Comparison of ENCODE assay signal across 16 cellular contexts in the genomic region with DNA sequence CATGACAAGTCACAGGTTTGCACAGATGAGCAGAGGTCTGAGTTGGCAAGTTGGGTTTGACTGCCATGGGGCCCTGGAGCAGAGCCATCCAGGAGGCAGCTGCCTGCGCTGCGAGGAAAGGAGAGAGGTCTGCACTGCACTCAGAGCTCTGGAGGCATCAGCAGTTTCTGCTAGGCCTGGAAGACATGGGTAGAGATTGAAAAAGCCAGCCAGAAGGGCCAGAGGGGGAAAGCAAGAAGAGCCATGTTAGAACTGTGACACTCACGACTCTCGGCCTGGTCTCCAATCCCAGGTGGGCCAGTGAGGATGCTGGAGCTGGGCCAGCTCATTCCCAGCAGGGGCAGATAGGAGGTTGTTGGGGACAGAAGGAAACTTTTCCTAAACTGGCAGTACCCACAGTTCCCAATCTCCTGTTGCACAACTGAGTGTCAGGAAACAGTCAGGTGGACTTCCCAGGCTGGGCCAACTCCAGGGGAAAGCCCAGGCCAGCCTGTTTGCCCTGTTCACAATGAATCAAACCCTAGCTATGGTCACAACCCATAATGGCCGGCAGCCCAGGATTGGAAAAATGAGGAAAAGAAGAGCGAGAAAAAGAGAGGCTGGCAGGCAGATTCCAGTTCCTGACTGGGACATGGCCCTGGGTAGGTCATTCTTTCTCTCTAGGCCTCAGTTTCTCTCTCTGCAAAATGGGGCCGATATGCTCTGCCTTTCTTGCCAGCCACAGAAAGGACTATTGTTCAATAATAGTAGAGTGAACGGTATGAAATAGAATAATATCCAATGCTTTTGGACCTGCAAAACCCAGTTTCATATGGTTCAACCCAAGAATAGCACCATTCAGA. TPM values are rescaled to one million over a fixed set of nuclear protein-coding genes. Genes with fewer than 3 reads are reported as not detected.
A peak's percentile ranks its signal among the peaks of the same experiment; 100 is the strongest.
DNase-seq lines count a peak whose midpoint lies in the region; ATAC-seq and TF ChIP-seq lines count a peak whose summit lies in the region.
"Had no signal": no experiment of that assay in that cellular context is flagged by ENCODE, and none has a peak within 500 bp of the region (broad histone marks: within the 10 kb centered on the region; RNA-seq: fewer than 3 reads in every experiment).

No MANE protein-coding gene starts in this region.

- no peaks in the 10 kb centered on the region for H3K27me3 ChIP-seq in WERI-Rb-1 (ENCODE audit: insufficient read depth, low read depth, severe bottlenecking)
- H3K27me3 ChIP-seq: foreskin keratinocyte had no signal

- no peak overlapping the region for H3K4me3 ChIP-seq in WERI-Rb-1 (ENCODE audit: low read depth, low read length)
- no peak overlapping the region for H3K4me3 ChIP-seq in fibroblast of mammary gland (ENCODE audit: control insufficient read depth, low read depth, low read length)

- peaks cover 5% of the 10 kb centered on the region for H3K9me3 ChIP-seq in WERI-Rb-1 (ENCODE audit: severe bottlenecking)

- peaks cover 14% of the 10 kb centered on the region for H3K36me3 ChIP-seq in WERI-Rb-1

- H3K27me3 Mint-ChIP-seq in progenitor cell of endocrine pancreas = peaks cover 5% of the 10 kb centered on the region
- H3K27me3 Mint-ChIP-seq in effector memory CD8-positive, alpha-beta T cell = peaks cover 9 to 16% of the 10 kb centered on the region in 2 donors
- H3K27me3 Mint-ChIP-seq in stimulated activated memory B cell treated with anti-CD40 and anti-IgM and Interleukin-4, amounts not matched to agents 10 μg/mL and 1 μg/mL and 100 μg/mL, for 72 hours = peaks cover 15% of the 10 kb centered on the region

- in situ Hi-C loops in ACHN (cut with HindIII; ENCODE audit: low pct_ligation_motif_present, low pct_unique_long_range_greater_than_20kb, low sequenced_read_pairs) = no loop called here

- no peaks in the 10 kb centered on the region for H3K9me3 Mint-ChIP-seq in progenitor cell of endocrine pancreas (ENCODE audit: low read depth)
- H3K9me3 Mint-ChIP-seq in effector memory CD8-positive, alpha-beta T cell = no peaks in the 10 kb centered on the region
- peaks cover 4% of the 10 kb centered on the region for H3K9me3 Mint-ChIP-seq in stimulated activated memory B cell treated with anti-CD40 and anti-IgM and Interleukin-4, amounts not matched to agents 10 μg/mL and 1 μg/mL and 100 μg/mL, for 72 hours
- H3K9me3 Mint-ChIP-seq: mesothelial cell of epicardium, T-cell had no signal

- peaks cover 11% of the 10 kb centered on the region for H3K36me3 Mint-ChIP-seq in progenitor cell of endocrine pancreas (ENCODE audit: insufficient read depth)
- H3K36me3 Mint-ChIP-seq in effector memory CD8-positive, alpha-beta T cell (ENCODE audit: insufficient read depth) = no peaks in the 10 kb centered on the region
- H3K36me3 Mint-ChIP-seq in stimulated activated memory B cell treated with anti-CD40 and anti-IgM and Interleukin-4, amounts not matched to agents 10 μg/mL and 1 μg/mL and 100 μg/mL, for 72 hours = no peaks in the 10 kb centered on the region
- H3K36me3 Mint-ChIP-seq: T-cell had no signal

- no peak overlapping the region for H3K4me3 Mint-ChIP-seq in progenitor cell of endocrine pancreas (ENCODE audit: low read depth)
- H3K4me3 Mint-ChIP-seq in effector memory CD8-positive, alpha-beta T cell = no peak overlapping the region
- H3K4me3 Mint-ChIP-seq in stimulated activated memory B cell treated with anti-CD40 and anti-IgM and Interleukin-4, amounts not matched to agents 10 μg/mL and 1 μg/mL and 100 μg/mL, for 72 hours = no peak overlapping the region
- H3K4me3 Mint-ChIP-seq: mesothelial cell of epicardium, T-cell had no signal

- H3K4me1 Mint-ChIP-seq in progenitor cell of endocrine pancreas (ENCODE audit: low read depth) = no peaks in the 10 kb centered on the region
- H3K4me1 Mint-ChIP-seq in effector memory CD8-positive, alpha-beta T cell (ENCODE audit: low read depth in 2 of 2) = no peaks in the 10 kb centered on the region
- H3K4me1 Mint-ChIP-seq in stimulated activated memory B cell treated with anti-CD40 and anti-IgM and Interleukin-4, amounts not matched to agents 10 μg/mL and 1 μg/mL and 100 μg/mL, for 72 hours = no peaks in the 10 kb centered on the region
- H3K4me1 Mint-ChIP-seq: mesothelial cell of epicardium, T-cell had no signal

- peak; percentile 15 for DNase-seq in DMS 273 treated with DMSO at 0.1 percent for 48 hours (lab: John Stamatoyannopoulos, UW)
- peak; percentile 5 for DNase-seq in WERI-Rb-1
- peak; percentile 14 for DNase-seq in fibroblast of mammary gland (ENCODE audit: low read depth)
- no peak for DNase-seq in progenitor cell of endocrine pancreas (ENCODE audit: low spot score, unreplicated experiment)
- DNase-seq in effector memory CD8-positive, alpha-beta T cell = no peak
- DNase-seq in cerebellar cortex (ENCODE audit: low spot score) = no peak
- DNase-seq in ACHN = no peak
- DNase-seq: activated CD4-positive, alpha-beta T cell treated with anti-CD3 and anti-CD28 coated beads for 4 hours; amniotic stem cell; dermis blood vessel endothelial cell; NCI-H2029 treated with DMSO at 0.1 percent for 48 hours had no signal

- H3K27ac Mint-ChIP-seq in progenitor cell of endocrine pancreas = peak overlapping the region; percentile 4
- H3K27ac Mint-ChIP-seq in effector memory CD8-positive, alpha-beta T cell = no peak overlapping the region
- no peak overlapping the region for H3K27ac Mint-ChIP-seq in stimulated activated memory B cell treated with anti-CD40 and anti-IgM and Interleukin-4, amounts not matched to agents 10 μg/mL and 1 μg/mL and 100 μg/mL, for 72 hours
- H3K27ac Mint-ChIP-seq: mesothelial cell of epicardium, T-cell had no signal

- H3K27ac ChIP-seq in WERI-Rb-1 = no peak overlapping the region
- H3K27ac ChIP-seq: foreskin keratinocyte, parathyroid adenoma had no signal

- TF ChIP-seq CTCF in WERI-Rb-1 (IDR thresholded peaks at IDR 0.05; ENCODE audit: low read depth, low read length) (no peak), fibroblast of mammary gland (conservative IDR thresholded peaks at IDR 0.05; ENCODE audit: control insufficient read depth, insufficient read depth, low read depth, low read length) (no peak), progenitor cell of endocrine pancreas (IDR thresholded peaks at IDR 0.05; ENCODE audit: unreplicated experiment) (no peak)

- ATAC-seq in effector memory CD8-positive, alpha-beta T cell (replicated peaks) = no peak
- ATAC-seq in stimulated activated memory B cell treated with anti-CD40 and anti-IgM and Interleukin-4, amounts not matched to agents 10 μg/mL and 1 μg/mL and 100 μg/mL, for 72 hours = no peak
- ATAC-seq: T-cell had no signal

RNA-seq across cellular contexts. Expression of gene ORM1, which starts 7.8 kb away (rescaled TPM):
- 9.3 and 10.8 TPM in 2 replicates for total RNA-seq in progenitor cell of endocrine pancreas
- total RNA-seq: dermis blood vessel endothelial cell, foreskin keratinocyte, mesothelial cell of epicardium had no signal

RNA-seq across cellular contexts. Expression of gene ORM2, which starts 14.6 kb away (rescaled TPM):
- total RNA-seq in progenitor cell of endocrine pancreas = 3.2 and 5.4 TPM in 2 replicates
- total RNA-seq: dermis blood vessel endothelial cell, foreskin keratinocyte, mesothelial cell of epicardium had no signal

Comparison
In these comparisons a context has a peak if more than half of its experiments do, and no peak if none do; other contexts are left out.
1. DNase-seq: peak in DMS 273 treated with DMSO at 0.1 percent for 48 hours (single experiment), WERI-Rb-1 (single experiment) and fibroblast of mammary gland (single experiment); none in progenitor cell of endocrine pancreas (single experiment), effector memory CD8-positive, alpha-beta T cell (0 of 3), cerebellar cortex (single experiment) and ACHN (single experiment).